ENCODE assay signal across 8 cellular contexts in genomic region chr21:37268186-37268503, GRCh38. TPM values are rescaled to one million over a fixed set of nuclear protein-coding genes. Genes with fewer than 3 reads are reported as not detected.
A peak's percentile ranks its signal among the peaks of the same experiment; 100 is the strongest.
DNase-seq lines count a peak whose midpoint lies in the region; ATAC-seq, FAIRE-seq and TF ChIP-seq lines count a peak whose summit lies in the region.

No MANE protein-coding gene starts in this region.

- peaks cover 14% of the 10 kb centered on the region for H3K36me3 Mint-ChIP-seq in nephron progenitor cell (ENCODE audit: low read depth)

- H3K4me2 ChIP-seq in BLaER1: peak overlapping the region; percentile 78

- H4K20me1 ChIP-seq in BLaER1: no peaks in the 10 kb centered on the region; the same call in 1 of the 2 replicates

- peak overlapping the region; percentile 99 for H3K27ac Mint-ChIP-seq in nephron progenitor cell

- H3K4me1 Mint-ChIP-seq in nephron progenitor cell: peaks cover 50% of the 10 kb centered on the region

- no peak for TF ChIP-seq CTCF in nephron progenitor cell (IDR thresholded peaks at IDR 0.05)

- peak overlapping the region; percentile 97 for H3K27ac ChIP-seq in BLaER1
- peak overlapping the region; percentile 98 for H3K27ac ChIP-seq in effector memory CD4-positive, alpha-beta T cell (ENCODE audit: insufficient read depth, low read length, poor library complexity, severe bottlenecking)

- H3K4me3 Mint-ChIP-seq in nephron progenitor cell: peak overlapping the region; percentile 92

- H3K4me1 ChIP-seq in BLaER1 (peaks cover 31% of the 10 kb centered on the region), NT2/D1 (ENCODE audit: insufficient read depth, insufficient read length) (no peaks in the 10 kb centered on the region)
- peaks cover 8% of the 10 kb centered on the region for H3K4me1 ChIP-seq in effector memory CD4-positive, alpha-beta T cell (ENCODE audit: control insufficient read depth, insufficient read depth, low read length, poor library complexity, severe bottlenecking)

- H3K36me3 ChIP-seq in BLaER1: 0 out of 2 replicates have a peak, but pooled peaks cover 6% of the 10 kb centered on the region
- H3K36me3 ChIP-seq in NT2/D1 (ENCODE audit: insufficient read depth, insufficient read length, low read length): peaks cover 17% of the 10 kb centered on the region
- no peaks in the 10 kb centered on the region for H3K36me3 ChIP-seq in effector memory CD4-positive, alpha-beta T cell (ENCODE audit: control insufficient read depth, insufficient read depth, low read length)

- H3K9me3 ChIP-seq in BLaER1 (no peaks in the 10 kb centered on the region), NT2/D1 (ENCODE audit: insufficient read depth, low read length) (no peaks in the 10 kb centered on the region)
- H3K9me3 ChIP-seq in effector memory CD4-positive, alpha-beta T cell (ENCODE audit: control insufficient read depth, low read length): no peaks in the 10 kb centered on the region

- H3K4me3 ChIP-seq in BLaER1: peak overlapping the region; percentile 81
- H3K4me3 ChIP-seq in NT2/D1 (ENCODE audit: insufficient read length, low read depth): peak overlapping the region; percentile 88
- H3K4me3 ChIP-seq in effector memory CD4-positive, alpha-beta T cell (ENCODE audit: insufficient read depth, low read depth, low read length, poor library complexity, severe bottlenecking): peak overlapping the region; percentile 87

- TF ChIP-seq POLR2A in GM12892 (IDR thresholded peaks at IDR 0.05; ENCODE audit: low read depth, low read length): no peak

- no peaks in the 10 kb centered on the region for H3K27me3 ChIP-seq in BLaER1
- H3K27me3 ChIP-seq in NT2/D1 (ENCODE audit: insufficient read depth, insufficient read length): no peaks in the 10 kb centered on the region
- H3K27me3 ChIP-seq in effector memory CD4-positive, alpha-beta T cell (replicated peaks; ENCODE audit: control insufficient read depth, insufficient read depth, low read length, poor library complexity, severe bottlenecking): no peaks in the 10 kb centered on the region

- H3K27me3 Mint-ChIP-seq in nephron progenitor cell (ENCODE audit: low read depth, poor library complexity): no peaks in the 10 kb centered on the region

- no peak for DNase-seq in NT2/D1 (ENCODE audit: low read depth, low spot score)
- no peak for DNase-seq in effector memory CD4-positive, alpha-beta T cell
- no peak for DNase-seq in nephron progenitor cell
- no peak for DNase-seq in GM12892 (ENCODE audit: insufficient read length)

- no peak for FAIRE-seq in GM12892 (lab: Jason Lieb, UNC)

- ATAC-seq in GM21825 (IDR thresholded peaks at IDR 0.05; ENCODE audit: unreplicated experiment): no peak
- ATAC-seq in GM21529 (IDR thresholded peaks at IDR 0.05; ENCODE audit: unreplicated experiment): no peak
- no peak for ATAC-seq in GM19324 (IDR thresholded peaks at IDR 0.05; ENCODE audit: low FRiP score, unreplicated experiment)

- H3K9ac ChIP-seq in BLaER1 (peak overlapping the region; percentile 93), NT2/D1 (ENCODE audit: insufficient read length, low read depth) (peak overlapping the region; percentile 89)

- no peaks in the 10 kb centered on the region for H3K9me3 Mint-ChIP-seq in nephron progenitor cell

RNA-seq across cellular contexts. Expression of gene VPS26C, which starts 1.0 kb away (rescaled TPM):
- polyA plus RNA-seq in GM12892 (2012; ENCODE audit: missing spikeins): 46.2 TPM
